ENCODE assay signal across 12 cellular contexts in genomic region chr1:45862008-45862407, GRCh38.
"Had no signal": no experiment of that assay in that cellular context is flagged by ENCODE, and none has a peak within 500 bp of the region (broad histone marks: within the 10 kb centered on the region; RNA-seq: fewer than 3 reads in every experiment).

No MANE protein-coding gene starts in this region.

- H3K4me3 Mint-ChIP-seq: immature natural killer cell, naive B cell had no signal

- ATAC-seq: body of pancreas, left cardiac atrium, pancreas had no signal

- DNase-seq: amniotic stem cell; body of pancreas; effector memory CD4-positive, alpha-beta T cell; erythroblast; immature natural killer cell; left cardiac atrium; naive B cell; pancreas; SHP77 treated with DMSO at 0.1 percent for 48 hours; stimulated activated CD4-positive, alpha-beta T cell treated with anti-CD3 and anti-CD28 coated beads, Interleukin-4, amount 100 ng/mL, for 4 hours; substantia nigra; transverse colon had no signal

- H3K27me3 Mint-ChIP-seq: naive B cell had no signal

- H3K36me3 Mint-ChIP-seq: immature natural killer cell, naive B cell had no signal
